In the genomic region with DNA sequence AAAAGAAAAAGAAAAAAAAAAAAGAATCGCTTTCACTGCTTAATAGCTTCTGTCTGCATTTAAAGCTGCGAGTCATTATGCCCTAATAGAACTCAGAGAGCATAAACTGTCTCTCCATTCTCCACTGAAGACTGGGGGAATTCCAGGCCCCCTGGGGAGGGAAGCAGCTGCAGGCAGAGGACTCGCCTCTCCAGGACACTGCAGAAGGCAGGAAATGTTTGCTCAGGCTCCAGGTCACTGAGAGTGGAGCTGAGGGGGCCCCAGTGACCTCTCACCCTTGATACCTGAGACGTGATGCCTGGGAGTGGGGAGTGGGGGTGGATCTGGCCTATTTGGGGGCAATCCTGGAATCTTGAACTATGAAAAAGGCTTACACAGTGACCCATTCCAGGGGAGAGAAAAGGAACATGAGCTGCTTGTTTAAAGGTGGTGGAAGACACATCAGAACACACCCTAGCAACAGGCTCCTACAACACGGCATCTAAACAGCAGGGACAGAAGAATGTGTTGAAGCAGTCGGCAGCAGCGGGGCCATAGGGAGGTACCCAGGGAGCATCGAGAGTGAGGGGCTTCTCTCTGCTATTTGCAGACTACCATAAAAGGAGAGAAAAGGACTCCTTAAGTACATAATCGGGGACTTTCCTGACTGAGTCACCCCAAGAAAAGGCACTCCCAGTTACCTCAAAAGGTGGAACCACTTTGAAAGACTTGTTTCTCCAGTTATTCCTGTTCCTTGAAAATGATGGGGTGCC, we compare ENCODE assay signal across 7 cellular contexts. TPM values are rescaled to one million over a fixed set of nuclear protein-coding genes. Genes with fewer than 3 reads are reported as not detected.
DNase-seq lines count a peak whose midpoint lies in the region; ATAC-seq, FAIRE-seq and TF ChIP-seq lines count a peak whose summit lies in the region.
"Not testable (repeated sequence)": the region's sequence is repeated elsewhere in the genome, so short reads cannot be mapped to it uniquely, and the experiment has no call there.

No MANE protein-coding gene starts in this region.

- not testable (repeated sequence) for TF ChIP-seq EP300 in esophagus muscularis mucosa (IDR thresholded peaks at IDR 0.05)

- peak; percentile 51 for ATAC-seq in GM18505 (IDR thresholded peaks at IDR 0.05; ENCODE audit: unreplicated experiment)
- ATAC-seq in RWPE2 (ENCODE audit: low read depth) = peak; percentile 52
- ATAC-seq in psoas muscle = peak in 1 of 4 donors; percentile 26

- not testable (repeated sequence) for H3K27me3 Mint-ChIP-seq in astrocyte (ENCODE audit: low read depth, unreplicated experiment)

- H3K4me3 Mint-ChIP-seq in astrocyte (ENCODE audit: unreplicated experiment) = peak overlapping the region; percentile 46

- peak overlapping the region; percentile 83 for H3K27ac ChIP-seq in RWPE2 (ENCODE audit: poor library complexity, severe bottlenecking)
- H3K27ac ChIP-seq in astrocyte (ENCODE audit: low read depth, low read length) = peak overlapping the region; percentile 54
- H3K27ac ChIP-seq in esophagus muscularis mucosa (replicated peaks in 1 of 4) = peak overlapping the region; percentile 75 to 82 (median 79)
- peak overlapping the region; percentile 96 for H3K27ac ChIP-seq in keratinocyte (ENCODE audit: control insufficient read depth, insufficient read depth, low read length)
- H3K27ac ChIP-seq in psoas muscle = peak overlapping the region; percentile 58

- intact Hi-C loops in esophagus muscularis mucosa (cut with DNase I); psoas muscle (cut with DNase I): not testable (repeated sequence)

- dilution Hi-C loops in keratinocyte (cut with MboI; ENCODE audit: extremely low pct_ligation_motif_present, low sequenced_read_pairs) = not testable (repeated sequence)

- TF ChIP-seq POLR2A in GM18505 (IDR thresholded peaks at IDR 0.05; ENCODE audit: borderline replicate concordance, extremely low read depth, insufficient read depth, insufficient read length); esophagus muscularis mucosa (IDR thresholded peaks at IDR 0.05; ENCODE audit: low read depth): not testable (repeated sequence)

- not testable (repeated sequence) for H3K36me3 Mint-ChIP-seq in astrocyte (ENCODE audit: low read depth, unreplicated experiment)

- 20% methylated on average over 8 of the region's 9 CpGs for WGBS in esophagus muscularis mucosa
- WGBS in psoas muscle, 3 donors = 39 to 52% (median 46%) methylated on average over 9 of the region's 9 CpGs

- H3K4me2 ChIP-seq in astrocyte (ENCODE audit: low read length) (peak overlapping the region; percentile 71), keratinocyte (ENCODE audit: control insufficient read depth, extremely low read depth, insufficient read depth, low read depth, low read length) (peak overlapping the region; percentile 84)

- H2AFZ ChIP-seq in astrocyte (ENCODE audit: low read depth, low read length); keratinocyte (ENCODE audit: control insufficient read depth, low read length): not testable (repeated sequence)

- H3K9ac ChIP-seq in astrocyte (ENCODE audit: low read length) (peak overlapping the region; percentile 29), keratinocyte (ENCODE audit: control insufficient read depth, extremely low read depth, insufficient read depth, low read length) (peak overlapping the region; percentile 86)

- peaks cover 25% of the 10 kb centered on the region for H3K36me3 ChIP-seq in RWPE2 (ENCODE audit: low read depth)
- not testable (repeated sequence) for H3K36me3 ChIP-seq in astrocyte (ENCODE audit: insufficient read depth, low read length); esophagus muscularis mucosa; keratinocyte (ENCODE audit: control insufficient read depth in 2 of 2, extremely low read depth in 1 of 2, insufficient read depth in 2 of 2, low read length in 2 of 2); psoas muscle (ENCODE audit: insufficient read depth in 1 of 2, low read depth in 1 of 2)

- H3K4me1 Mint-ChIP-seq in astrocyte (ENCODE audit: low read depth, unreplicated experiment) = peaks cover 38% of the 10 kb centered on the region

- H3K4me1 ChIP-seq in RWPE2 (ENCODE audit: insufficient read depth, poor library complexity, severe bottlenecking) (peaks cover 36% of the 10 kb centered on the region), astrocyte (ENCODE audit: insufficient read depth, low read length) (peaks cover 27% of the 10 kb centered on the region), esophagus muscularis mucosa (peaks cover 16 to 71% (median 44%) of the 10 kb centered on the region in 4 donors), keratinocyte (ENCODE audit: control insufficient read depth, extremely low read depth, insufficient read depth, low read length) (peaks cover 38% of the 10 kb centered on the region), psoas muscle (peaks cover 23% of the 10 kb centered on the region)

- not testable (repeated sequence) for TF ChIP-seq CTCF in RWPE2 (IDR thresholded peaks at IDR 0.05; ENCODE audit: poor library complexity, severe bottlenecking); astrocyte (IDR thresholded peaks at IDR 0.05; ENCODE audit: insufficient read depth, low read depth, low read length); esophagus muscularis mucosa (IDR thresholded peaks at IDR 0.05); keratinocyte (optimal IDR thresholded peaks at IDR 0.05 in 1 of 3, IDR thresholded peaks at IDR 0.05 in 1 of 3, conservative IDR thresholded peaks at IDR 0.05 in 1 of 3; ENCODE audit: extremely low read depth in 1 of 3, insufficient read depth in 2 of 3, low read length in 3 of 3); psoas muscle (IDR thresholded peaks at IDR 0.05)

- not testable (repeated sequence) for H3K9me3 ChIP-seq in RWPE2 (ENCODE audit: severe bottlenecking); astrocyte (ENCODE audit: insufficient read depth, low read depth, low read length); esophagus muscularis mucosa; keratinocyte (ENCODE audit: control insufficient read depth, low read depth, low read length); psoas muscle

- not testable (repeated sequence) for H3K27me3 ChIP-seq in RWPE2 (ENCODE audit: insufficient read depth, poor library complexity, severe bottlenecking); astrocyte (ENCODE audit: insufficient read depth, low read length); esophagus muscularis mucosa; keratinocyte (ENCODE audit: control insufficient read depth, extremely low read depth, insufficient read depth, low read length); psoas muscle (ENCODE audit: insufficient read depth in 3 of 3, low read length in 2 of 3)

- H4K20me1 ChIP-seq in astrocyte (ENCODE audit: insufficient read depth, low read length); keratinocyte (ENCODE audit: control insufficient read depth, extremely low read depth, insufficient read depth, low read length): not testable (repeated sequence)

- DNase-seq in LHCN-M2 (ENCODE audit: low read depth) = peak; percentile 73
- not testable (repeated sequence) for DNase-seq in RWPE2 (ENCODE audit: low spot score); esophagus muscularis mucosa (ENCODE audit: extremely low spot score); psoas muscle
- DNase-seq in astrocyte (ENCODE audit: low read depth) = peak; percentile 47
- DNase-seq in keratinocyte (ENCODE audit: low read depth, low spot score) = peak; percentile 60

- not testable (repeated sequence) for FAIRE-seq in astrocyte (lab: Jason Lieb, UNC)
- peak; percentile 92 for FAIRE-seq in keratinocyte (lab: Jason Lieb, UNC)

- peak overlapping the region; percentile 92 for H3K27ac Mint-ChIP-seq in astrocyte (ENCODE audit: unreplicated experiment)

- not testable (repeated sequence) for H3K4me3 ChIP-seq in RWPE2 (ENCODE audit: severe bottlenecking); astrocyte (ENCODE audit: insufficient read depth, low read depth, low read length); psoas muscle
- H3K4me3 ChIP-seq in esophagus muscularis mucosa (peak overlapping the region in 1 of 4 donors; percentile 15), keratinocyte (ENCODE audit: control insufficient read depth in 2 of 3, extremely low read depth in 1 of 3, insufficient read depth in 2 of 3, low read depth in 1 of 3, low read length in 3 of 3) (peak overlapping the region; percentile 10 to 49 (median 12))

- H3K9me3 Mint-ChIP-seq in astrocyte (ENCODE audit: unreplicated experiment) = not testable (repeated sequence)

- H3K79me2 ChIP-seq in astrocyte (ENCODE audit: insufficient read depth, low read length) = peaks cover 29% of the 10 kb centered on the region
- peaks cover 37% of the 10 kb centered on the region for H3K79me2 ChIP-seq in keratinocyte (ENCODE audit: control insufficient read depth, insufficient read depth, low read length)

- H3K9me1 ChIP-seq in keratinocyte (ENCODE audit: control insufficient read depth, extremely low read depth, insufficient read depth, low read length) = not testable (repeated sequence)

RNA-seq across cellular contexts. Expression of a gene that starts 26.2 kb away (rescaled TPM):
- total RNA-seq in LHCN-M2 (2014; rRNA removed) (0.83 and 1.1 TPM in 2 replicates), astrocyte (2.4 and 3.9 TPM in 2 replicates), esophagus muscularis mucosa (under 1 TPM in 1 of 4 donors, not detected in 3; 0.52 TPM), psoas muscle (1 to 10 TPM in 3 of 4 donors, under 1 TPM in 1; 0.61 to 5.0 (median 1.3) TPM)
- 1.2 TPM for polyA plus RNA-seq in LHCN-M2 (2012)
- polyA plus RNA-seq in keratinocyte (2.8 to 5.0 TPM (median 4.4 TPM) in 3 replicates), psoas muscle (1 to 10 TPM in 1 of 3 donors, under 1 TPM in 2; 0.34 to 4.7 (median 0.91) TPM)
- polyA plus RNA-seq in keratinocyte (2011; ENCODE audit: low read depth) = 3.3 TPM
- polyA plus RNA-seq in keratinocyte (2011; cell fraction: cytosol; rRNA removed) = 1.0 and 1.7 TPM in 2 replicates
- polyA plus RNA-seq in keratinocyte (2011; cell fraction: nucleus; rRNA removed) = 33.5 and 45.6 TPM in 2 replicates
- 1.9 and 6.0 TPM in 2 replicates for polyA plus RNA-seq in keratinocyte (2012; ENCODE audit: low replicate concordance)
- polyA minus RNA-seq in keratinocyte = 1.3 to 5.6 TPM (median 5.4 TPM) in 3 replicates
- polyA minus RNA-seq in keratinocyte (2011; cell fraction: cytosol; rRNA and poly(A)+ RNA removed) = not detected
- 6.0 and 17.3 TPM in 2 replicates for polyA minus RNA-seq in keratinocyte (2011; cell fraction: nucleus; rRNA and poly(A)+ RNA removed)

RNA-seq across cellular contexts. Expression of a gene that starts 38.4 kb away (rescaled TPM):
- total RNA-seq in LHCN-M2 (2014; rRNA removed) (48.5 TPM in 2 replicates), astrocyte (43.3 and 44.8 TPM in 2 replicates), esophagus muscularis mucosa (10 to 100 TPM; 23.2 to 42.0 (median 30.4) TPM), psoas muscle (10 to 100 TPM; 22.8 to 47.7 (median 35.1) TPM)
- polyA plus RNA-seq in LHCN-M2 (2012) = 72.4 TPM
- polyA plus RNA-seq in keratinocyte (62.3 to 81.3 TPM (median 78.1 TPM) in 3 replicates), psoas muscle (10 to 100 TPM; 12.8 to 79.7 (median 20.4) TPM)
- 96.9 TPM for polyA plus RNA-seq in keratinocyte (2011; ENCODE audit: low read depth)
- polyA plus RNA-seq in keratinocyte (2011; cell fraction: cytosol; rRNA removed) = 63.6 and 81.2 TPM in 2 replicates
- 91.5 and 96.1 TPM in 2 replicates for polyA plus RNA-seq in keratinocyte (2011; cell fraction: nucleus; rRNA removed)
- 65.7 and 83.3 TPM in 2 replicates for polyA plus RNA-seq in keratinocyte (2012; ENCODE audit: low replicate concordance)
- polyA minus RNA-seq in keratinocyte = 61.7 to 104 TPM (median 86.0 TPM) in 3 replicates
- 66.6 TPM for polyA minus RNA-seq in keratinocyte (2011; cell fraction: cytosol; rRNA and poly(A)+ RNA removed)
- polyA minus RNA-seq in keratinocyte (2011; cell fraction: nucleus; rRNA and poly(A)+ RNA removed) = 58.0 and 84.1 TPM in 2 replicates

RNA-seq across cellular contexts. Expression of a gene that starts 53.8 kb away (rescaled TPM):
- total RNA-seq in LHCN-M2 (2014; rRNA removed) (32.4 and 44.3 TPM in 2 replicates), astrocyte (44.1 and 58.6 TPM in 2 replicates), esophagus muscularis mucosa (10 to 100 TPM; 15.2 to 20.4 (median 18.9) TPM), psoas muscle (10 to 100 TPM in 1 of 4 donors, 1 to 10 TPM in 3; 6.2 to 11.8 (median 7.0) TPM)
- 18.8 TPM for polyA plus RNA-seq in LHCN-M2 (2012)
- polyA plus RNA-seq in keratinocyte (12.3 to 32.3 TPM (median 19.5 TPM) in 3 replicates), psoas muscle (10 to 100 TPM in 1 of 3 donors, 1 to 10 TPM in 2; 3.2 to 11.7 (median 5.2) TPM)
- polyA plus RNA-seq in keratinocyte (2011; ENCODE audit: low read depth) = 4.8 TPM
- 16.5 and 17.1 TPM in 2 replicates for polyA plus RNA-seq in keratinocyte (2011; cell fraction: cytosol; rRNA removed)
- 26.7 and 37.8 TPM in 2 replicates for polyA plus RNA-seq in keratinocyte (2011; cell fraction: nucleus; rRNA removed)
- 6.4 and 20.6 TPM in 2 replicates for polyA plus RNA-seq in keratinocyte (2012; ENCODE audit: low replicate concordance)
- 7.7 to 24.5 TPM (median 16.0 TPM) in 3 replicates for polyA minus RNA-seq in keratinocyte
- polyA minus RNA-seq in keratinocyte (2011; cell fraction: cytosol; rRNA and poly(A)+ RNA removed) = 12.9 TPM
- polyA minus RNA-seq in keratinocyte (2011; cell fraction: nucleus; rRNA and poly(A)+ RNA removed) = 6.9 and 15.4 TPM in 2 replicates
